In genomic region chr13:46380242-46380641, GRCh38 we compare ENCODE assay signal across 13 cellular contexts. TPM values are rescaled to one million over a fixed set of nuclear protein-coding genes. Genes with fewer than 3 reads are reported as not detected.
"Had no signal": no experiment of that assay in that cellular context is flagged by ENCODE, and none has a peak within 500 bp of the region (broad histone marks: within the 10 kb centered on the region; RNA-seq: fewer than 3 reads in every experiment).

No MANE protein-coding gene starts in this region.

- H3K4me3 ChIP-seq: coronary artery, neural progenitor cell, ovary, right lobe of liver, smooth muscle cell had no signal

- H3K9me3 ChIP-seq: ovary, right lobe of liver had no signal

- H3K27ac ChIP-seq: brain microvascular endothelial cell, coronary artery, neural progenitor cell, ovary, right lobe of liver had no signal

- H3K36me3 ChIP-seq: brain microvascular endothelial cell, neural progenitor cell, ovary, right lobe of liver had no signal

- H3K27me3 ChIP-seq: brain microvascular endothelial cell, ovary, right lobe of liver had no signal

- H3K4me1 ChIP-seq: neural progenitor cell, right lobe of liver had no signal

- H2AFZ ChIP-seq: neural progenitor cell had no signal

- DNase-seq: activated CD4-positive, alpha-beta T cell treated with anti-CD3 and anti-CD28 coated beads, Interleukin-2, amount 50 U/mL, for 1 hour; activated CD4-positive, CD25-positive, alpha-beta regulatory T cell; activated naive CD4-positive, alpha-beta T cell treated with Interleukin-2 at 50 U/mL for 16 hours; anterior cingulate cortex; brain microvascular endothelial cell; ovary; right lobe of liver; stimulated activated naive CD8-positive, alpha-beta T cell treated with anti-CD3 and anti-CD28 coated beads, Interleukin-15, amount 100 ng/mL, for 72 hours had no signal

- H3K4me2 ChIP-seq: neural progenitor cell, smooth muscle cell had no signal

- ATAC-seq: esophagus mucosa; stimulated activated naive CD8-positive, alpha-beta T cell treated with anti-CD3 and anti-CD28 coated beads, Interleukin-15, amount 100 ng/mL, for 72 hours had no signal

- H3K9ac ChIP-seq: neural progenitor cell had no signal

RNA-seq across cellular contexts. Expression of gene RUBCNL, which starts 6.8 kb away (rescaled TPM):
- total RNA-seq: pulmonary artery endothelial cell had no signal
- polyA plus RNA-seq: smooth muscle cell had no signal
